Comparison of ENCODE assay signal across 1 cellular context in genomic region chr3:114686624-114687023, GRCh38.
TF ChIP-seq lines count a peak whose summit lies in the region.

No MANE protein-coding gene starts in this region.

TF ChIP-seq in GM23338, 12 proteins besides CTCF, POLR2A, EP300 and RAD21 (continued from another document):
- no peak for TF ChIP-seq ZNF462 (CRISPR knock-in tag; IDR thresholded peaks at IDR 0.05)
- TF ChIP-seq ZNF331 (CRISPR knock-in tag; IDR thresholded peaks at IDR 0.05; ENCODE audit: low read depth), result no peak
- TF ChIP-seq STAT1 (IDR thresholded peaks at IDR 0.05; ENCODE audit: unreplicated experiment), result no peak
